In the genomic region with DNA sequence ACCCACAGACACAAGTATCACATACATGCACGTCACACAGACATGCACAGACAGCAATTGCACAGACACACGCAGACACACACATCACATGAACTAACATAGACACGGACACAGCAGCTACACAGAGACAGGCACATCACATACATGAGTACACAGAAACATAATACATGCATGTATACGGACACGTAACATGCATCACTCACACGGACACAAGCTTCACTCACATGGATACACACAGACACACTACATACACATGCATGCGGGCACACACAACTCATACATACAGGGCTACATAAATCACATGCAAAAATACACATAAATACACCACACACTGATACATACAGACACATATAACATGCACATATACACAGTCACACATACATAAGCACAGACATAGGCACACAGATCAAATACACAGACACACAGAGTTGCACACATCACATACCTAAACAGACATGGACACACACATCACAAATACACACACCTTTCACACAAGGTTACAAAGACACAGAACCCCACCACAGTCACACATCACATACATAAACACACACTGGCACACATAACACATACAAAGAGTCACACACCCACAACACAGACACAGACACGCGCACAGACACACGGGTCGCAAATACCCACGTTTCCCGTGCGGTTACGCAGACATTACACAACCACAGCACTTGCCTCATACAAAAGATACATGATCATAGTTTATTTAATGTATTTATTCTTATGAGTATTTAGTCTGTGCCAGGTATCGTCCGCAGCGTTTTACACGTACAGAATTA, we compare ENCODE assay signal across 1 cellular context.
TF ChIP-seq lines count a peak whose summit lies in the region.

No MANE protein-coding gene starts in this region.

TF ChIP-seq in HepG2, 621 proteins besides CTCF, POLR2A, EP300 and RAD21:
- TF ChIP-seq ZNF589 (CRISPR knock-in tag; conservative IDR thresholded peaks at IDR 0.05) (0 out of 2 replicates have a peak, but pooled peaks have one; percentile 13), ZKSCAN8 (CRISPR knock-in tag; IDR thresholded peaks at IDR 0.05; ENCODE audit: borderline replicate concordance) (no peak), RAD51 (IDR thresholded peaks at IDR 0.05; ENCODE audit: borderline replicate concordance) (0 out of 2 replicates have a peak, but pooled peaks have one; percentile 22), GATAD1 (CRISPR knock-in tag; IDR thresholded peaks at IDR 0.05) (0 out of 2 replicates have a peak, but pooled peaks have one; percentile 1), RFXANK (CRISPR knock-in tag; IDR thresholded peaks at IDR 0.05) (no peak), ZNF180 (CRISPR knock-in tag; IDR thresholded peaks at IDR 0.05; ENCODE audit: borderline replicate concordance, low read depth) (no peak), REL (CRISPR knock-in tag; conservative IDR thresholded peaks at IDR 0.05) (peak; percentile 43; the same call in 1 of the 2 replicates), ZNF34 (CRISPR knock-in tag; IDR thresholded peaks at IDR 0.05; ENCODE audit: borderline replicate concordance) (0 out of 2 replicates have a peak, but pooled peaks have one; percentile 39), ZNF672 (CRISPR knock-in tag; IDR thresholded peaks at IDR 0.05) (peak; percentile 30; the same call in 1 of the 2 replicates), ZNF670 (CRISPR knock-in tag; IDR thresholded peaks at IDR 0.05; ENCODE audit: borderline replicate concordance) (no peak), FOXJ3 (CRISPR knock-in tag; IDR thresholded peaks at IDR 0.05; ENCODE audit: borderline replicate concordance) (no peak)
- TF ChIP-seq, protein P1, sequence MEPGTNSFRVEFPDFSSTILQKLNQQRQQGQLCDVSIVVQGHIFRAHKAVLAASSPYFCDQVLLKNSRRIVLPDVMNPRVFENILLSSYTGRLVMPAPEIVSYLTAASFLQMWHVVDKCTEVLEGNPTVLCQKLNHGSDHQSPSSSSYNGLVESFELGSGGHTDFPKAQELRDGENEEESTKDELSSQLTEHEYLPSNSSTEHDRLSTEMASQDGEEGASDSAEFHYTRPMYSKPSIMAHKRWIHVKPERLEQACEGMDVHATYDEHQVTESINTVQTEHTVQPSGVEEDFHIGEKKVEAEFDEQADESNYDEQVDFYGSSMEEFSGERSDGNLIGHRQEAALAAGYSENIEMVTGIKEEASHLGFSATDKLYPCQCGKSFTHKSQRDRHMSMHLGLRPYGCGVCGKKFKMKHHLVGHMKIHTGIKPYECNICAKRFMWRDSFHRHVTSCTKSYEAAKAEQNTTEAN (CRISPR knock-in tag; conservative IDR thresholded peaks at IDR 0.05) = no peak
- TF ChIP-seq, protein P2, sequence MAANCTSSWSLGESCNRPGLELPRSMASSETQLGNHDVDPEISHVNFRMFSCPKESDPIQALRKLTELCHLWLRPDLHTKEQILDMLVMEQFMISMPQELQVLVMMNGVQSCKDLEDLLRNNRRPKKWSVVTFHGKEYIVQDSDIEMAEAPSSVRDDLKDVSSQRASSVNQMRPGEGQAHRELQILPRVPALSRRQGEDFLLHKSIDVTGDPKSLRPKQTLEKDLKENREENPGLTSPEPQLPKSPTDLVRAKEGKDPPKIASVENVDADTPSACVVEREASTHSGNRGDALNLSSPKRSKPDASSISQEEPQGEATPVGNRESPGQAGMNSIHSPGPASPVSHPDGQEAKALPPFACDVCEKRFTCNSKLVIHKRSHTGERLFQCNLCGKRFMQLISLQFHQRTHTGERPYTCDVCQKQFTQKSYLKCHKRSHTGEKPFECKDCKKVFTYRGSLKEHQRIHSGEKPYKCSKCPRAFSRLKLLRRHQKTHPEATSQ (CRISPR knock-in tag; IDR thresholded peaks at IDR 0.05; ENCODE audit: borderline replicate concordance) = no peak
- TF ChIP-seq, protein P3, sequence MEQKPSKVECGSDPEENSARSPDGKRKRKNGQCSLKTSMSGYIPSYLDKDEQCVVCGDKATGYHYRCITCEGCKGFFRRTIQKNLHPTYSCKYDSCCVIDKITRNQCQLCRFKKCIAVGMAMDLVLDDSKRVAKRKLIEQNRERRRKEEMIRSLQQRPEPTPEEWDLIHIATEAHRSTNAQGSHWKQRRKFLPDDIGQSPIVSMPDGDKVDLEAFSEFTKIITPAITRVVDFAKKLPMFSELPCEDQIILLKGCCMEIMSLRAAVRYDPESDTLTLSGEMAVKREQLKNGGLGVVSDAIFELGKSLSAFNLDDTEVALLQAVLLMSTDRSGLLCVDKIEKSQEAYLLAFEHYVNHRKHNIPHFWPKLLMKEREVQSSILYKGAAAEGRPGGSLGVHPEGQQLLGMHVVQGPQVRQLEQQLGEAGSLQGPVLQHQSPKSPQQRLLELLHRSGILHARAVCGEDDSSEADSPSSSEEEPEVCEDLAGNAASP (CRISPR knock-in tag; IDR thresholded peaks at IDR 0.05; ENCODE audit: borderline replicate concordance) = no peak
- TF ChIP-seq, protein P4, sequence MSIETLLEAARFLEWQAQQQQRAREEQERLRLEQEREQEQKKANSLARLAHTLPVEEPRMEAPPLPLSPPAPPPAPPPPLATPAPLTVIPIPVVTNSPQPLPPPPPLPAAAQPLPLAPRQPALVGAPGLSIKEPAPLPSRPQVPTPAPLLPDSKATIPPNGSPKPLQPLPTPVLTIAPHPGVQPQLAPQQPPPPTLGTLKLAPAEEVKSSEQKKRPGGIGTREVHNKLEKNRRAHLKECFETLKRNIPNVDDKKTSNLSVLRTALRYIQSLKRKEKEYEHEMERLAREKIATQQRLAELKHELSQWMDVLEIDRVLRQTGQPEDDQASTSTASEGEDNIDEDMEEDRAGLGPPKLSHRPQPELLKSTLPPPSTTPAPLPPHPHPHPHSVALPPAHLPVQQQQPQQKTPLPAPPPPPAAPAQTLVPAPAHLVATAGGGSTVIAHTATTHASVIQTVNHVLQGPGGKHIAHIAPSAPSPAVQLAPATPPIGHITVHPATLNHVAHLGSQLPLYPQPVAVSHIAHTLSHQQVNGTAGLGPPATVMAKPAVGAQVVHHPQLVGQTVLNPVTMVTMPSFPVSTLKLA (IDR thresholded peaks at IDR 0.05) = 0 out of 2 replicates have a peak, but pooled peaks have one; percentile 16
